28 cellular contexts compared by ENCODE assay signal in the genomic region with DNA sequence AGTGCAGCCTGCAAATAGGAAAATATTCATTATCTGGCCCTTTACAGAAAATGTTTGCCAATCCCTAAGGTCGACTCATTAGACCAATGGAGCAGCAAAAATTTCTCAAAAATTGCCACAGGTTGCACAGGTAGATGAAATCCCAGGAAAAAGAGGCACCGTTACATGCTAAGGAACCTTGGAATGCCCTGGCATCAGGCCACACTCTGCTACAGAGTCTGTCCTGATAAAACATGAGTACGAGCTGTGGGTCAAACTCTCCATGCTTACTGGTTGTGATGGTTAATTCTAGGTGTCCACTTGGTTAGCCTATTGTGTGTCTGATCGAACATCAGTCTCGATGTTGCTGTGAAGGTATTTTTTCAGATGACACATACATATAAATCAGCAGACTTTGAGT. TPM values are rescaled to one million over a fixed set of nuclear protein-coding genes. Genes with fewer than 3 reads are reported as not detected.
"Had no signal": no experiment of that assay in that cellular context is flagged by ENCODE, and none has a peak within 500 bp of the region (broad histone marks: within the 10 kb centered on the region; RNA-seq: fewer than 3 reads in every experiment).

No MANE protein-coding gene starts in this region.

- H3K4me3 ChIP-seq: adrenal gland, MG63 had no signal

- ATAC-seq: activated CD8-positive, alpha-beta T cell treated with anti-CD3 and anti-CD28 coated beads, Interleukin-2, amount 10 ng/mL, durations not matched to agents 7 days and 5 days; activated T-cell treated with anti-CD3 and anti-CD28 coated beads, Interleukin-2, amount 50 U/mL, for 72 hours; Panc1; T-helper 17 cell; WTC11 had no signal

- DNase-seq: activated CD4-positive, alpha-beta T cell treated with anti-CD3 and anti-CD28 coated beads for 48 hours; activated CD4-positive, alpha-beta T cell treated with anti-CD3 and anti-CD28 coated beads, Interleukin-2, amount 50 U/mL, for 4 hours; activated CD4-positive, CD25-positive, alpha-beta regulatory T cell treated with anti-CD3 and anti-CD28 coated beads, Interleukin-2, amount 50 U/mL, for 72 hours; activated CD8-positive, alpha-beta T cell treated with anti-CD3 and anti-CD28 coated beads, Interleukin-2, amount 10 ng/mL, durations not matched to agents 7 days and 5 days; activated naive CD4-positive, alpha-beta T cell treated with anti-CD3 and anti-CD28 coated beads, Interleukin-2, amount 50 U/mL, for 16 hours; activated naive CD8-positive, alpha-beta T cell treated with anti-CD3 and anti-CD28 coated beads, Interleukin-2, amount 10 ng/mL, durations not matched to agents 7 days and 5 days; activated T-cell treated with anti-CD3 and anti-CD28 coated beads, Interleukin-2, amount 50 U/mL, for 72 hours; anterior cingulate cortex; caudate nucleus; MG63; MV-4-11; NCI-H1092 treated with DMSO at 0.1 percent for 48 hours; NCI-H1417 treated with DMSO at 0.1 percent for 48 hours; NCI-H1694; NCI-H2029 treated with DMSO at 0.1 percent for 48 hours; NCI-H510A treated with DMSO at 0.1 percent for 48 hours; NCI-H69; NK-92 treated with Interleukin-12 subunit alpha and Interleukin-12 subunit beta, amount 100 ng/mL, for 24 hours; OCI-M1; SHP77; T-helper 17 cell; T-helper 9 cell had no signal

- H3K27ac ChIP-seq: adrenal gland, RWPE1 had no signal

- H3K36me3 ChIP-seq: MG63 had no signal

- H3K9me3 ChIP-seq: adrenal gland, MG63 had no signal

- H3K27me3 ChIP-seq: adrenal gland, MG63 had no signal

RNA-seq across cellular contexts. Expression of a gene that starts 26.8 kb away (rescaled TPM):
- total RNA-seq: activated CD8-positive, alpha-beta T cell treated with anti-CD3 and anti-CD28 coated beads, Interleukin-2, amount 10 ng/mL, durations not matched to agents 7 days and 5 days had no signal

RNA-seq across cellular contexts. Expression of a gene that starts 40.7 kb away (rescaled TPM):
- total RNA-seq: activated CD8-positive, alpha-beta T cell treated with anti-CD3 and anti-CD28 coated beads, Interleukin-2, amount 10 ng/mL, durations not matched to agents 7 days and 5 days; activated naive CD8-positive, alpha-beta T cell treated with anti-CD3 and anti-CD28 coated beads, Interleukin-2, amount 10 ng/mL, durations not matched to agents 7 days and 5 days; activated T-cell treated with anti-CD3 and anti-CD28 coated beads, Interleukin-2, amount 50 U/mL, for 72 hours; activated T-helper 2 cell treated with anti-CD3 and anti-CD28 coated beads, Interferon-gamma antibody, Interleukin-2, Interleukin-4, amounts not matched to agents 10 μg/mL and 5 μg/mL and 100 μg/mL, durations not matched to agents 14 hours and 24 hours and 36 hours; adrenal gland; SK-MEL-5; T-helper 17 cell; WTC11 had no signal
- polyA plus RNA-seq: adrenal gland had no signal
